27 cellular contexts compared by ENCODE assay signal in the genomic region with DNA sequence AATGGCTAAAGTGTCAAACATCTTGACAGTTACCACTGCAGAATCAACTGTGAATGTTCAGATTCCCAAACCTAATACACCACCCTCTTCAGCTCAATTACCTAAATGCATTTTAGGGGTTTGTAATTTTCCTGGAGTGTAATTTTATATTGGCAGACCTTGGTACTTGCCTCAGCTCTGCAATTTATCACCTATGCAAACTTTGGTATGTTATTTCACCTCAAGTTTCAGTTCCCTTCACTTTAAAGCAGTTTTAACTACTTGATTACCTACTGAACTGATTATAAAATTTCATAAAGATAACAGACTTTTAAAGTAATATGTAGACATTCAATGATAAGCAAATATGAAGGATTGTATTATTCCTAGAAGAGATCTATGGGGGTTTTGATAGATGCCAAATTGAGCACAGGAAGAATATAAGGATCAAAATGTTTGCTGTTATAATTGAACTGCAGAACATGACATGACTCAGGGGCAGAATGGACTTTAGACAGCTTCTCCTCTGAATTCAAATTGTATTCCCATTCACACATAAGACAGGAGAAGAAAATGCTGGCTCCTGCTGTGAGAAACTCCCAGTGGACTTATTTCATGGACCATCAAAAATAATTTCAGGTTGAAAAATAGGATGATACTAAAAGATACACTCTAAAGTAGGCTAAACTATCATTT.
"Had no signal": no experiment of that assay in that cellular context is flagged by ENCODE, and none has a peak within 500 bp of the region (broad histone marks: within the 10 kb centered on the region; RNA-seq: fewer than 3 reads in every experiment).

No MANE protein-coding gene starts in this region.

- H2AFZ ChIP-seq: hepatocyte had no signal

- H3K36me3 ChIP-seq: esophagus muscularis mucosa, gastroesophageal sphincter, heart left ventricle, left lung, ovary, sigmoid colon, spleen, suprapubic skin, transverse colon, upper lobe of right lung, uterus had no signal

- H3K4me1 ChIP-seq: esophagus muscularis mucosa, foreskin keratinocyte, gastroesophageal sphincter, heart left ventricle, left lung, psoas muscle, sigmoid colon, spleen, suprapubic skin, upper lobe of right lung, uterus had no signal

- H3K9me3 ChIP-seq: esophagus muscularis mucosa, gastroesophageal sphincter, ovary, psoas muscle, sigmoid colon, suprapubic skin, transverse colon, upper lobe of right lung, uterus had no signal

- DNase-seq: dermis blood vessel endothelial cell; effector memory CD4-positive, alpha-beta T cell; foreskin keratinocyte; heart left ventricle; kidney; left lung; midbrain; naive thymus-derived CD8-positive, alpha-beta T cell; nephron progenitor cell; occipital lobe; ovary; posterior cingulate gyrus; psoas muscle; right cardiac atrium; sigmoid colon; spleen; stimulated activated CD4-positive, alpha-beta T cell treated with anti-CD3 and anti-CD28 coated beads, Interleukin-4, amount 100 ng/mL, for 4 hours; stimulated activated naive B cell treated with anti-CD40 and anti-IgM and Interleukin-4, amounts not matched to agents 10 μg/mL and 1 μg/mL and 100 μg/mL, for 72 hours; transverse colon; upper lobe of right lung; uterus had no signal

- H3K4me3 ChIP-seq: coronary artery, esophagus muscularis mucosa, gastroesophageal sphincter, heart left ventricle, hepatocyte, left lung, ovary, psoas muscle, sigmoid colon, spleen, suprapubic skin, transverse colon, upper lobe of right lung, uterus had no signal

- H3K4me2 ChIP-seq: hepatocyte had no signal

- FAIRE-seq: endothelial cell of umbilical vein, kidney had no signal

- H3K27ac ChIP-seq: coronary artery, esophagus muscularis mucosa, foreskin keratinocyte, gastroesophageal sphincter, heart left ventricle, hepatocyte, left lung, ovary, psoas muscle, sigmoid colon, spleen, suprapubic skin, upper lobe of right lung, uterus had no signal

- H3K79me2 ChIP-seq: hepatocyte had no signal

- H3K27me3 ChIP-seq: esophagus muscularis mucosa, foreskin keratinocyte, gastroesophageal sphincter, heart left ventricle, hepatocyte, left lung, ovary, sigmoid colon, spleen, suprapubic skin, transverse colon, upper lobe of right lung, uterus had no signal
